ENCODE assay signal across 1 cellular context in the genomic region with DNA sequence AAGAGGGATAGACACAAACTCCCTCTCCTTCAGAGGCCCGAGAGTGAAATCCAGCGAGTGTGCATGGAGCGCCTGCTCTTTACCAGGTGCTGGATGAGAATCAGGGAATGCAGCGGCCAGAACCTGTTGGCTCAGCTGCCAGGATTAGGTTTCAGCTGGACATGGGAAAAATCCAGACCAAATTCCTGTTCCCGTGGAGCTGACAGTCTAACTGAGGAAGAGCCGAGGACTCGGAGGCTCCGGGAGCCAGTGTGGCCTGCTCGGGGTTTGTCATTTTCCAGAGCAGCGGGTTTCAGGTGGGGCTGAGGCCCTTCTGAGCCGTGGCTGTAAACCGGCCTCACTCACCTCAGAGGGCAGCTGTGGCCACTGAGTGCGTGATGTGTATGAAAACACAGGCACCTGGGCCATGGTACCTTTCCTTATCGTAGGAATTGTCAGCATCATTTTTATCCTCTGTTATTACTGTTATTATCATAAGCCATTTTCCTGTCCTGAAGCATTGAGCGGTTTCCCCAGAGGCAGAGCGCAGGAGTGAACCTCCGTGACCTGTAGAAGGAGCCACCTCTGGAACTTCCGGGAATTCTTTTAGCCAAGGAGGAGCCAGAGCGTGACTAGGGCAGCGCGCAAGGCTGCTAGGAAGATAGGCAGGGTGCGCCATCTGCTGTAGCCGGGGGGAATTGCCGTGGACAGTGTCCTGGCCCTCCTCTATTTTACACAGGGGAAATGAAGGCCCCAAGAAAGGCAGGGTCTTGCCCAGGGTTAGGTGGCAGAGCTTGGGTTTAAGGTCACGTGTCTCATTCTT.
TF ChIP-seq lines count a peak whose summit lies in the region.

No MANE protein-coding gene starts in this region.

TF ChIP-seq in HepG2, 621 proteins besides CTCF, POLR2A, EP300 and RAD21 (continued from another document and continues in another):
- TF ChIP-seq ATAD3A (CRISPR knock-in tag; IDR thresholded peaks at IDR 0.05) (0 out of 2 replicates have a peak, but pooled peaks have one; percentile 0), ZNF616 (CRISPR knock-in tag; IDR thresholded peaks at IDR 0.05; ENCODE audit: low read depth) (no peak), CHD2 (IDR thresholded peaks at IDR 0.05; ENCODE audit: low read depth, low read length) (no peak), KDM3A (CRISPR knock-in tag; IDR thresholded peaks at IDR 0.05; ENCODE audit: low read depth) (peak; percentile 92), ZNF264 (CRISPR knock-in tag; IDR thresholded peaks at IDR 0.05) (no peak; the same call in 1 of the 2 replicates), SKI (IDR thresholded peaks at IDR 0.05; ENCODE audit: partially characterized antibody) (peak; percentile 59), ZNF263 (CRISPR knock-in tag; IDR thresholded peaks at IDR 0.05) (peak; percentile 77; the same call in 1 of the 2 replicates), SETDB1 (CRISPR knock-in tag; IDR thresholded peaks at IDR 0.05; ENCODE audit: borderline replicate concordance) (no peak), ZNF547 (CRISPR knock-in tag; IDR thresholded peaks at IDR 0.05) (no peak; the same call in 1 of the 2 replicates), ZNF567 (CRISPR knock-in tag; IDR thresholded peaks at IDR 0.05; ENCODE audit: borderline replicate concordance) (peak; percentile 99; the same call in 1 of the 2 replicates), IRF2 (CRISPR knock-in tag; IDR thresholded peaks at IDR 0.05) (peak; percentile 89), CBX1 (IDR thresholded peaks at IDR 0.05; ENCODE audit: low read depth) (no peak), HNRNPK (IDR thresholded peaks at IDR 0.05; ENCODE audit: low read depth, low read length, poor library complexity, severe bottlenecking) (no peak), ZNF232 (CRISPR knock-in tag; IDR thresholded peaks at IDR 0.05; ENCODE audit: borderline replicate concordance) (no peak; the same call in 1 of the 2 replicates), ZNF7 (CRISPR knock-in tag; IDR thresholded peaks at IDR 0.05) (peak; percentile 4; the same call in 1 of the 2 replicates), ZNF672 (CRISPR knock-in tag; IDR thresholded peaks at IDR 0.05) (no peak), RARG (CRISPR knock-in tag; IDR thresholded peaks at IDR 0.05; ENCODE audit: low read depth) (peak; percentile 92; the same call in 1 of the 2 replicates), SMAD1 (CRISPR knock-in tag; IDR thresholded peaks at IDR 0.05; ENCODE audit: borderline replicate concordance, low read depth) (peak; percentile 90), PITX1 (CRISPR knock-in tag; IDR thresholded peaks at IDR 0.05) (peak; percentile 52; the same call in 1 of the 2 replicates), ZNF652 (CRISPR knock-in tag; IDR thresholded peaks at IDR 0.05; ENCODE audit: borderline replicate concordance, low read depth) (no peak), ZNF367 (CRISPR knock-in tag; IDR thresholded peaks at IDR 0.05; ENCODE audit: borderline replicate concordance) (no peak), KDM4B (CRISPR knock-in tag; IDR thresholded peaks at IDR 0.05) (peak; percentile 94), ZNF101 (CRISPR knock-in tag; IDR thresholded peaks at IDR 0.05; ENCODE audit: borderline replicate concordance, low read depth) (no peak), ZNF777 (CRISPR knock-in tag; IDR thresholded peaks at IDR 0.05) (no peak; the same call in 1 of the 2 replicates), ZNF10 (CRISPR knock-in tag; IDR thresholded peaks at IDR 0.05; ENCODE audit: borderline replicate concordance, low read depth) (no peak), KLF12 (CRISPR knock-in tag; IDR thresholded peaks at IDR 0.05; ENCODE audit: borderline replicate concordance) (peak; percentile 61), ZNF724P (CRISPR knock-in tag; IDR thresholded peaks at IDR 0.05; ENCODE audit: borderline replicate concordance) (peak; percentile 84; the same call in 1 of the 2 replicates), ZNF558 (CRISPR knock-in tag; IDR thresholded peaks at IDR 0.05; ENCODE audit: borderline replicate concordance) (no peak), RBAK (CRISPR knock-in tag; IDR thresholded peaks at IDR 0.05) (0 out of 2 replicates have a peak, but pooled peaks have one; percentile 63), ZSCAN22 (CRISPR knock-in tag; IDR thresholded peaks at IDR 0.05) (no peak), HMGA1 (CRISPR knock-in tag; conservative IDR thresholded peaks at IDR 0.05) (no peak; the same call in 1 of the 2 replicates), ZSCAN9 (CRISPR knock-in tag; IDR thresholded peaks at IDR 0.05; ENCODE audit: borderline replicate concordance) (peak; percentile 70; the same call in 1 of the 2 replicates), NFYC (CRISPR knock-in tag; IDR thresholded peaks at IDR 0.05) (peak; percentile 55), ZNF333 (CRISPR knock-in tag; IDR thresholded peaks at IDR 0.05; ENCODE audit: borderline replicate concordance) (peak; percentile 81; the same call in 1 of the 2 replicates), CENPT (CRISPR knock-in tag; IDR thresholded peaks at IDR 0.05; ENCODE audit: low read depth) (no peak), ZZZ3 (CRISPR knock-in tag; IDR thresholded peaks at IDR 0.05; ENCODE audit: borderline replicate concordance) (peak; percentile 48; the same call in 1 of the 2 replicates), ATM (IDR thresholded peaks at IDR 0.05; ENCODE audit: borderline replicate concordance) (no peak), HDAC2 (CRISPR knock-in tag; IDR thresholded peaks at IDR 0.05) (peak; percentile 77), PHF8 (CRISPR knock-in tag; IDR thresholded peaks at IDR 0.05) (peak; percentile 87), GZF1 (CRISPR knock-in tag; IDR thresholded peaks at IDR 0.05) (no peak), JUN (CRISPR knock-in tag; IDR thresholded peaks at IDR 0.05) (peak; percentile 16; the same call in 1 of the 2 replicates), TRIM24 (CRISPR knock-in tag; IDR thresholded peaks at IDR 0.05) (no peak), FOXM1 (CRISPR knock-in tag; IDR thresholded peaks at IDR 0.05) (no peak), MTA1 (CRISPR knock-in tag; IDR thresholded peaks at IDR 0.05; ENCODE audit: borderline replicate concordance) (peak; percentile 49; the same call in 1 of the 2 replicates), ZBTB7B (CRISPR knock-in tag; IDR thresholded peaks at IDR 0.05) (peak; percentile 48; the same call in 1 of the 2 replicates), ZNF256 (CRISPR knock-in tag; conservative IDR thresholded peaks at IDR 0.05) (no peak), GATAD2A (CRISPR knock-in tag; IDR thresholded peaks at IDR 0.05) (peak; percentile 89)
- TF ChIP-seq, protein P1, sequence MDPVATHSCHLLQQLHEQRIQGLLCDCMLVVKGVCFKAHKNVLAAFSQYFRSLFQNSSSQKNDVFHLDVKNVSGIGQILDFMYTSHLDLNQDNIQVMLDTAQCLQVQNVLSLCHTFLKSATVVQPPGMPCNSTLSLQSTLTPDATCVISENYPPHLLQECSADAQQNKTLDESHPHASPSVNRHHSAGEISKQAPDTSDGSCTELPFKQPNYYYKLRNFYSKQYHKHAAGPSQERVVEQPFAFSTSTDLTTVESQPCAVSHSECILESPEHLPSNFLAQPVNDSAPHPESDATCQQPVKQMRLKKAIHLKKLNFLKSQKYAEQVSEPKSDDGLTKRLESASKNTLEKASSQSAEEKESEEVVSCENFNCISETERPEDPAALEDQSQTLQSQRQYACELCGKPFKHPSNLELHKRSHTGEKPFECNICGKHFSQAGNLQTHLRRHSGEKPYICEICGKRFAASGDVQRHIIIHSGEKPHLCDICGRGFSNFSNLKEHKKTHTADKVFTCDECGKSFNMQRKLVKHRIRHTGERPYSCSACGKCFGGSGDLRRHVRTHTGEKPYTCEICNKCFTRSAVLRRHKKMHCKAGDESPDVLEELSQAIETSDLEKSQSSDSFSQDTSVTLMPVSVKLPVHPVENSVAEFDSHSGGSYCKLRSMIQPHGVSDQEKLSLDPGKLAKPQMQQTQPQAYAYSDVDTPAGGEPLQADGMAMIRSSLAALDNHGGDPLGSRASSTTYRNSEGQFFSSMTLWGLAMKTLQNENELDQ (CRISPR knock-in tag; IDR thresholded peaks at IDR 0.05; ENCODE audit: borderline replicate concordance): no peak; the same call in 1 of the 2 replicates
- TF ChIP-seq, protein P2, sequence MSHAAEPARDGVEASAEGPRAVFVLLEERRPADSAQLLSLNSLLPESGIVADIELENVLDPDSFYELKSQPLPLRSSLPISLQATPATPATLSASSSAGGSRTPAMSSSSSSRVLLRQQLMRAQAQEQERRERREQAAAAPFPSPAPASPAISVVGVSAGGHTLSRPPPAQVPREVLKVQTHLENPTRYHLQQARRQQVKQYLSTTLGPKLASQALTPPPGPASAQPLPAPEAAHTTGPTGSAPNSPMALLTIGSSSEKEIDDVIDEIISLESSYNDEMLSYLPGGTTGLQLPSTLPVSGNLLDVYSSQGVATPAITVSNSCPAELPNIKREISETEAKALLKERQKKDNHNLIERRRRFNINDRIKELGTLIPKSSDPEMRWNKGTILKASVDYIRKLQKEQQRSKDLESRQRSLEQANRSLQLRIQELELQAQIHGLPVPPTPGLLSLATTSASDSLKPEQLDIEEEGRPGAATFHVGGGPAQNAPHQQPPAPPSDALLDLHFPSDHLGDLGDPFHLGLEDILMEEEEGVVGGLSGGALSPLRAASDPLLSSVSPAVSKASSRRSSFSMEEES (CRISPR knock-in tag; IDR thresholded peaks at IDR 0.05): peak; percentile 87
- TF ChIP-seq, protein P3, sequence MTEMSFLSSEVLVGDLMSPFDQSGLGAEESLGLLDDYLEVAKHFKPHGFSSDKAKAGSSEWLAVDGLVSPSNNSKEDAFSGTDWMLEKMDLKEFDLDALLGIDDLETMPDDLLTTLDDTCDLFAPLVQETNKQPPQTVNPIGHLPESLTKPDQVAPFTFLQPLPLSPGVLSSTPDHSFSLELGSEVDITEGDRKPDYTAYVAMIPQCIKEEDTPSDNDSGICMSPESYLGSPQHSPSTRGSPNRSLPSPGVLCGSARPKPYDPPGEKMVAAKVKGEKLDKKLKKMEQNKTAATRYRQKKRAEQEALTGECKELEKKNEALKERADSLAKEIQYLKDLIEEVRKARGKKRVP (CRISPR knock-in tag; IDR thresholded peaks at IDR 0.05): peak in 1 of 2 experiments; percentile 31; a peak in 1 of 4 replicates
- TF ChIP-seq, protein P4, sequence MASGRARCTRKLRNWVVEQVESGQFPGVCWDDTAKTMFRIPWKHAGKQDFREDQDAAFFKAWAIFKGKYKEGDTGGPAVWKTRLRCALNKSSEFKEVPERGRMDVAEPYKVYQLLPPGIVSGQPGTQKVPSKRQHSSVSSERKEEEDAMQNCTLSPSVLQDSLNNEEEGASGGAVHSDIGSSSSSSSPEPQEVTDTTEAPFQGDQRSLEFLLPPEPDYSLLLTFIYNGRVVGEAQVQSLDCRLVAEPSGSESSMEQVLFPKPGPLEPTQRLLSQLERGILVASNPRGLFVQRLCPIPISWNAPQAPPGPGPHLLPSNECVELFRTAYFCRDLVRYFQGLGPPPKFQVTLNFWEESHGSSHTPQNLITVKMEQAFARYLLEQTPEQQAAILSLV (CRISPR knock-in tag; IDR thresholded peaks at IDR 0.05; ENCODE audit: borderline replicate concordance): peak; percentile 64; the same call in 1 of the 2 replicates
- TF ChIP-seq, protein P5, sequence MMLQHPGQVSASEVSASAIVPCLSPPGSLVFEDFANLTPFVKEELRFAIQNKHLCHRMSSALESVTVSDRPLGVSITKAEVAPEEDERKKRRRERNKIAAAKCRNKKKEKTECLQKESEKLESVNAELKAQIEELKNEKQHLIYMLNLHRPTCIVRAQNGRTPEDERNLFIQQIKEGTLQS (CRISPR knock-in tag; IDR thresholded peaks at IDR 0.05): no peak
- TF ChIP-seq, protein P6, sequence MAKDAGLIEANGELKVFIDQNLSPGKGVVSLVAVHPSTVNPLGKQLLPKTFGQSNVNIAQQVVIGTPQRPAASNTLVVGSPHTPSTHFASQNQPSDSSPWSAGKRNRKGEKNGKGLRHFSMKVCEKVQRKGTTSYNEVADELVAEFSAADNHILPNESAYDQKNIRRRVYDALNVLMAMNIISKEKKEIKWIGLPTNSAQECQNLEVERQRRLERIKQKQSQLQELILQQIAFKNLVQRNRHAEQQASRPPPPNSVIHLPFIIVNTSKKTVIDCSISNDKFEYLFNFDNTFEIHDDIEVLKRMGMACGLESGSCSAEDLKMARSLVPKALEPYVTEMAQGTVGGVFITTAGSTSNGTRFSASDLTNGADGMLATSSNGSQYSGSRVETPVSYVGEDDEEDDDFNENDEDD (CRISPR knock-in tag; IDR thresholded peaks at IDR 0.05; ENCODE audit: borderline replicate concordance): peak; percentile 69; the same call in 1 of the 2 replicates
- TF ChIP-seq, protein P7, sequence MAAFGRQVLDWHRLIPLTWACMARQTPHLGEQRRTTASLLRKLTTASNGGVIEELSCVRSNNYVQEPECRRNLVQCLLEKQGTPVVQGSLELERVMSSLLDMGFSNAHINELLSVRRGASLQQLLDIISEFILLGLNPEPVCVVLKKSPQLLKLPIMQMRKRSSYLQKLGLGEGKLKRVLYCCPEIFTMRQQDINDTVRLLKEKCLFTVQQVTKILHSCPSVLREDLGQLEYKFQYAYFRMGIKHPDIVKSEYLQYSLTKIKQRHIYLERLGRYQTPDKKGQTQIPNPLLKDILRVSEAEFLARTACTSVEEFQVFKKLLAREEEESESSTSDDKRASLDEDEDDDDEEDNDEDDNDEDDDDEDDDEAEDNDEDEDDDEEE (CRISPR knock-in tag; IDR thresholded peaks at IDR 0.05): no peak
- TF ChIP-seq, protein P8, sequence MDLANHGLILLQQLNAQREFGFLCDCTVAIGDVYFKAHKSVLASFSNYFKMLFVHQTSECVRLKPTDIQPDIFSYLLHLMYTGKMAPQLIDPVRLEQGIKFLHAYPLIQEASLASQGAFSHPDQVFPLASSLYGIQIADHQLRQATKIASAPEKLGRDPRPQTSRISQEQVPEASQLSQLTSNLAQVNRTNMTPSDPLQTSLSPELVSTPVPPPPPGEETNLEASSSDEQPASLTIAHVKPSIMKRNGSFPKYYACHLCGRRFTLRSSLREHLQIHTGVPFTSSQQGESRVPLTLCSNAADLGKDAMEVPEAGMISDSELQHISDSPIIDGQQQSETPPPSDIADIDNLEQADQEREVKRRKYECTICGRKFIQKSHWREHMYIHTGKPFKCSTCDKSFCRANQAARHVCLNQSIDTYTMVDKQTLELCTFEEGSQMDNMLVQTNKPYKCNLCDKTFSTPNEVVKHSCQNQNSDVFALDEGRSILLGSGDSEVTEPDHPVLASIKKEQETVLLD (CRISPR knock-in tag; IDR thresholded peaks at IDR 0.05; ENCODE audit: low read depth): no peak
- TF ChIP-seq, protein P9, sequence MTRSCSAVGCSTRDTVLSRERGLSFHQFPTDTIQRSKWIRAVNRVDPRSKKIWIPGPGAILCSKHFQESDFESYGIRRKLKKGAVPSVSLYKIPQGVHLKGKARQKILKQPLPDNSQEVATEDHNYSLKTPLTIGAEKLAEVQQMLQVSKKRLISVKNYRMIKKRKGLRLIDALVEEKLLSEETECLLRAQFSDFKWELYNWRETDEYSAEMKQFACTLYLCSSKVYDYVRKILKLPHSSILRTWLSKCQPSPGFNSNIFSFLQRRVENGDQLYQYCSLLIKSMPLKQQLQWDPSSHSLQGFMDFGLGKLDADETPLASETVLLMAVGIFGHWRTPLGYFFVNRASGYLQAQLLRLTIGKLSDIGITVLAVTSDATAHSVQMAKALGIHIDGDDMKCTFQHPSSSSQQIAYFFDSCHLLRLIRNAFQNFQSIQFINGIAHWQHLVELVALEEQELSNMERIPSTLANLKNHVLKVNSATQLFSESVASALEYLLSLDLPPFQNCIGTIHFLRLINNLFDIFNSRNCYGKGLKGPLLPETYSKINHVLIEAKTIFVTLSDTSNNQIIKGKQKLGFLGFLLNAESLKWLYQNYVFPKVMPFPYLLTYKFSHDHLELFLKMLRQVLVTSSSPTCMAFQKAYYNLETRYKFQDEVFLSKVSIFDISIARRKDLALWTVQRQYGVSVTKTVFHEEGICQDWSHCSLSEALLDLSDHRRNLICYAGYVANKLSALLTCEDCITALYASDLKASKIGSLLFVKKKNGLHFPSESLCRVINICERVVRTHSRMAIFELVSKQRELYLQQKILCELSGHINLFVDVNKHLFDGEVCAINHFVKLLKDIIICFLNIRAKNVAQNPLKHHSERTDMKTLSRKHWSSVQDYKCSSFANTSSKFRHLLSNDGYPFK (CRISPR knock-in tag; IDR thresholded peaks at IDR 0.05; ENCODE audit: borderline replicate concordance): peak; percentile 78
